Comparison of ENCODE assay signal across 19 cellular contexts in genomic region chr5:89276566-89277305, GRCh38.
A peak's percentile ranks its signal among the peaks of the same experiment; 100 is the strongest.
DNase-seq lines count a peak whose midpoint lies in the region; ATAC-seq and TF ChIP-seq lines count a peak whose summit lies in the region.
"Had no signal": no experiment of that assay in that cellular context is flagged by ENCODE, and none has a peak within 500 bp of the region (broad histone marks: within the 10 kb centered on the region; RNA-seq: fewer than 3 reads in every experiment).

No MANE protein-coding gene starts in this region.

- no peak for ATAC-seq in activated CD8-positive, alpha-beta T cell treated with anti-CD3 and anti-CD28 coated beads for 36 hours
- ATAC-seq: lower lobe of right lung; naive thymus-derived CD4-positive, alpha-beta T cell; WTC11 had no signal

- H3K27me3 ChIP-seq in SJSA1 (replicated peaks) (no peaks in the 10 kb centered on the region), skeletal muscle satellite cell (ENCODE audit: control insufficient read depth, insufficient read depth, low read length) (no peaks in the 10 kb centered on the region)

- H3K36me3 ChIP-seq in SJSA1 (no peaks in the 10 kb centered on the region), skeletal muscle satellite cell (ENCODE audit: insufficient read depth, low read length) (no peaks in the 10 kb centered on the region)
- H3K36me3 ChIP-seq: lower lobe of right lung, thoracic aorta had no signal

- peak; percentile 88 for DNase-seq in HT1080 (ENCODE audit: low read depth)
- DNase-seq in SJSA1 (ENCODE audit: low read depth in 1 of 2, low spot score in 2 of 2): no peak
- peak; percentile 64 for DNase-seq in fibroblast of mammary gland (ENCODE audit: low read depth)
- no peak for DNase-seq in immature natural killer cell
- DNase-seq in activated CD8-positive, alpha-beta T cell treated with anti-CD3 and anti-CD28 coated beads for 36 hours: no peak
- no peak for DNase-seq in foreskin melanocyte
- DNase-seq: activated CD8-positive, alpha-beta memory T cell treated with anti-CD3 and anti-CD28 coated beads for 24 hours; central memory CD4-positive, alpha-beta T cell; endodermal cell; lower lobe of right lung; naive thymus-derived CD4-positive, alpha-beta T cell; NK-92 treated with Interleukin-12 subunit alpha and Interleukin-12 subunit beta, amount 100 ng/mL, for 24 hours; posterior cingulate gyrus had no signal

- H3K36me3 Mint-ChIP-seq in immature natural killer cell: peaks cover 0 to 5% (median 0%) of the 10 kb centered on the region in 3 donors
- no peaks in the 10 kb centered on the region for H3K36me3 Mint-ChIP-seq in activated CD8-positive, alpha-beta T cell treated with anti-CD3 and anti-CD28 coated beads for 36 hours (ENCODE audit: low read depth)
- H3K36me3 Mint-ChIP-seq: naive thymus-derived CD4-positive, alpha-beta T cell; WTC11 had no signal

- peak overlapping the region; percentile 45; the same call in 1 of the 2 replicates for H3K27ac ChIP-seq in SJSA1
- H3K27ac ChIP-seq: lower lobe of right lung, thoracic aorta had no signal

- CTCF ChIA-PET in activated CD8-positive, alpha-beta T cell treated with anti-CD3 and anti-CD28 coated beads for 36 hours (lab: Charles Lee): no interaction called here

- H3K4me3 ChIP-seq in SJSA1: no peak overlapping the region
- no peak overlapping the region for H3K4me3 ChIP-seq in fibroblast of mammary gland (ENCODE audit: control insufficient read depth, low read depth, low read length)
- peak overlapping the region; percentile 32 for H3K4me3 ChIP-seq in skeletal muscle satellite cell (ENCODE audit: low read length)
- H3K4me3 ChIP-seq: lower lobe of right lung, smooth muscle cell, thoracic aorta had no signal

- TF ChIP-seq CTCF in fibroblast of mammary gland (conservative IDR thresholded peaks at IDR 0.05; ENCODE audit: control insufficient read depth, insufficient read depth, low read depth, low read length): no peak
- no peak for TF ChIP-seq CTCF in activated CD8-positive, alpha-beta T cell treated with anti-CD3 and anti-CD28 coated beads for 36 hours (IDR thresholded peaks at IDR 0.05)

- H3K4me1 ChIP-seq in SJSA1 (replicated peaks) (peaks cover 30% of the 10 kb centered on the region), skeletal muscle satellite cell (ENCODE audit: control insufficient read depth, insufficient read depth, low read length) (peaks cover 46% of the 10 kb centered on the region)

- H3K4me3 Mint-ChIP-seq in immature natural killer cell: no peak overlapping the region
- no peak overlapping the region for H3K4me3 Mint-ChIP-seq in activated CD8-positive, alpha-beta T cell treated with anti-CD3 and anti-CD28 coated beads for 36 hours
- H3K4me3 Mint-ChIP-seq: activated T-helper 1 cell treated with anti-CD3 and anti-CD28 coated beads, Interleukin-12 subunit alpha, Interleukin-12 subunit beta, Interleukin-2, Interleukin-4 antibody, amounts not matched to agents 30 ng/mL and 10 ng/mL and 1 ng/mL, durations not matched to agents 14 hours and 24 hours and 36 hours; endodermal cell; naive thymus-derived CD4-positive, alpha-beta T cell; T-helper 1 cell treated with Interleukin-12 subunit alpha and Interleukin-12 subunit beta and Interleukin-4 antibody, amounts not matched to agents 30 μg/mL and 1 μg/mL, for 36 hours; WTC11 had no signal

- intact Hi-C loops in activated CD8-positive, alpha-beta T cell treated with anti-CD3 and anti-CD28 coated beads for 36 hours (cut with micrococcal nuclease): no loop called here

- peaks cover under 1 to 4% of the 10 kb centered on the region in 2 donors for H3K4me1 Mint-ChIP-seq in immature natural killer cell
- no peaks in the 10 kb centered on the region for H3K4me1 Mint-ChIP-seq in activated CD8-positive, alpha-beta T cell treated with anti-CD3 and anti-CD28 coated beads for 36 hours (ENCODE audit: low read depth)
- H3K4me1 Mint-ChIP-seq: naive thymus-derived CD4-positive, alpha-beta T cell had no signal

- H3K9ac ChIP-seq in skeletal muscle satellite cell (ENCODE audit: low read depth, low read length): peak overlapping the region; percentile 46

- peak overlapping the region; percentile 57 for H3K4me2 ChIP-seq in skeletal muscle satellite cell (ENCODE audit: low read length)
- H3K4me2 ChIP-seq: smooth muscle cell had no signal

- POLR2A ChIA-PET in activated CD8-positive, alpha-beta T cell treated with anti-CD3 and anti-CD28 coated beads for 36 hours (lab: Charles Lee): no interaction called here

- H3K9me3 ChIP-seq in SJSA1 (replicated peaks) (no peaks in the 10 kb centered on the region), skeletal muscle satellite cell (replicated peaks; ENCODE audit: low read length) (no peaks in the 10 kb centered on the region)
- H3K9me3 ChIP-seq: lower lobe of right lung, thoracic aorta had no signal

- peaks cover 0 to 5% (median under 1%) of the 10 kb centered on the region in 6 donors for H3K9me3 Mint-ChIP-seq in immature natural killer cell
- no peaks in the 10 kb centered on the region for H3K9me3 Mint-ChIP-seq in activated CD8-positive, alpha-beta T cell treated with anti-CD3 and anti-CD28 coated beads for 36 hours
- H3K9me3 Mint-ChIP-seq: activated T-helper 1 cell treated with anti-CD3 and anti-CD28 coated beads, Interleukin-12 subunit alpha, Interleukin-12 subunit beta, Interleukin-2, Interleukin-4 antibody, amounts not matched to agents 30 ng/mL and 10 ng/mL and 1 ng/mL, durations not matched to agents 14 hours and 24 hours and 36 hours; endodermal cell; T-helper 1 cell treated with Interleukin-12 subunit alpha and Interleukin-12 subunit beta and Interleukin-4 antibody, amounts not matched to agents 30 μg/mL and 1 μg/mL, for 36 hours; WTC11 had no signal

- peaks cover 0 to 3% (median 2%) of the 10 kb centered on the region in 3 donors for H3K27me3 Mint-ChIP-seq in immature natural killer cell (ENCODE audit: low read depth in 3 of 3)
- H3K27me3 Mint-ChIP-seq in activated CD8-positive, alpha-beta T cell treated with anti-CD3 and anti-CD28 coated beads for 36 hours: peaks cover 2% of the 10 kb centered on the region

- no peak overlapping the region for H3K27ac Mint-ChIP-seq in immature natural killer cell
- H3K27ac Mint-ChIP-seq in activated CD8-positive, alpha-beta T cell treated with anti-CD3 and anti-CD28 coated beads for 36 hours: no peak overlapping the region
- H3K27ac Mint-ChIP-seq: activated T-helper 1 cell treated with anti-CD3 and anti-CD28 coated beads, Interleukin-12 subunit alpha, Interleukin-12 subunit beta, Interleukin-2, Interleukin-4 antibody, amounts not matched to agents 30 ng/mL and 10 ng/mL and 1 ng/mL, durations not matched to agents 14 hours and 24 hours and 36 hours; endodermal cell; naive thymus-derived CD4-positive, alpha-beta T cell; T-helper 1 cell treated with Interleukin-12 subunit alpha and Interleukin-12 subunit beta and Interleukin-4 antibody, amounts not matched to agents 30 μg/mL and 1 μg/mL, for 36 hours; WTC11 had no signal

Comparison
In these comparisons a context has a peak if more than half of its experiments do, and no peak if none do; other contexts are left out.
1. DNase-seq: peak in HT1080 (single experiment) and fibroblast of mammary gland (single experiment); none in SJSA1 (0 of 2), immature natural killer cell (0 of 3), activated CD8-positive, alpha-beta T cell treated with anti-CD3 and anti-CD28 coated beads for 36 hours (single experiment) and foreskin melanocyte (single experiment).